23 cellular contexts compared by ENCODE assay signal in genomic region chr3:142664819-142665218, GRCh38. TPM values are rescaled to one million over a fixed set of nuclear protein-coding genes. Genes with fewer than 3 reads are reported as not detected.
DNase-seq lines count a peak whose midpoint lies in the region; ATAC-seq, FAIRE-seq and TF ChIP-seq lines count a peak whose summit lies in the region.
"Had no signal": no experiment of that assay in that cellular context is flagged by ENCODE, and none has a peak within 500 bp of the region (broad histone marks: within the 10 kb centered on the region; RNA-seq: fewer than 3 reads in every experiment).

No MANE protein-coding gene starts in this region.

- peak overlapping the region; percentile 1 for H3K27ac ChIP-seq in HUES48 (ENCODE audit: low read depth, low read length)
- peak overlapping the region; percentile 30 for H3K27ac ChIP-seq in duodenal mucosa (ENCODE audit: low read depth, low read length)
- peak overlapping the region; percentile 3 to 81 (median 46) for H3K27ac ChIP-seq in pancreas
- H3K27ac ChIP-seq in sigmoid colon, result no peak overlapping the region
- H3K27ac ChIP-seq: brain microvascular endothelial cell, prostate gland had no signal

- H3K36me3 ChIP-seq in HUES48 (ENCODE audit: control insufficient read depth, insufficient read depth, low read length) (no peaks in the 10 kb centered on the region), duodenal mucosa (ENCODE audit: control insufficient read depth in 1 of 2, insufficient read depth in 2 of 2, low read length in 2 of 2) (peaks cover 0 to 5% of the 10 kb centered on the region in 2 donors), pancreas (no peaks in the 10 kb centered on the region), sigmoid colon (no peaks in the 10 kb centered on the region)
- H3K36me3 ChIP-seq: brain microvascular endothelial cell, prostate gland had no signal

- FAIRE-seq in pancreas (lab: Jason Lieb, UNC), result no peak

- H3K27me3 ChIP-seq in HUES48 (ENCODE audit: control insufficient read depth, insufficient read depth, low read length) (no peaks in the 10 kb centered on the region), duodenal mucosa (ENCODE audit: control insufficient read depth in 1 of 2, insufficient read depth in 2 of 2, low read length in 2 of 2) (no peaks in the 10 kb centered on the region), pancreas (no peaks in the 10 kb centered on the region), sigmoid colon (no peaks in the 10 kb centered on the region)
- H3K27me3 ChIP-seq: brain microvascular endothelial cell had no signal

- WGBS in pancreas, 2 donors, result 68 to 69% methylated on average over 2 of the region's 2 CpGs
- WGBS in sigmoid colon, 2 donors, result 60 to 73% methylated on average over 2 of the region's 2 CpGs

- no peak for TF ChIP-seq POLR2A in sigmoid colon (IDR thresholded peaks at IDR 0.05)

- intact Hi-C loops in pancreas (cut with DNase I), result no loop called here
- intact Hi-C loops in sigmoid colon (cut with DNase I), result no loop called here

- no peak overlapping the region for H3K9ac ChIP-seq in HUES48 (ENCODE audit: low read depth, low read length)
- no peak overlapping the region for H3K9ac ChIP-seq in duodenal mucosa (ENCODE audit: low read depth in 1 of 2, low read length in 2 of 2)

- peak in 1 of 4 donors; percentile 24 for ATAC-seq in pancreas
- no peak for ATAC-seq in GM21723 (IDR thresholded peaks at IDR 0.05; ENCODE audit: unreplicated experiment)
- ATAC-seq: HCT116, Right ventricle myocardium inferior had no signal

- DNase-seq in NCI-H2081 treated with DMSO at 0.1 percent for 48 hours (lab: John Stamatoyannopoulos, UW) (peak; percentile 30), pancreas (no peak), sigmoid colon (no peak)
- DNase-seq in stimulated activated CD4-positive, alpha-beta T cell treated with anti-CD3 and anti-CD28 coated beads, Interleukin-12 subunit alpha, Interleukin-12 subunit beta, amount 100 ng/mL, for 4 hours, result no peak
- DNase-seq: activated B cell treated with CpG ODN at 0.5 μM for 24 hours; activated CD4-positive, alpha-beta memory T cell treated with anti-CD3 and anti-CD28 coated beads for 36 hours; activated gamma-delta T cell; brain microvascular endothelial cell; CD4-positive, alpha-beta T cell; GF-D8; KG1; midbrain; NCI-H774; nephron progenitor cell; OCI-M1; stimulated activated naive CD4-positive, alpha-beta T cell treated with Interleukin-2 at 50 U/mL for 16 hours; T1000 had no signal

- H3K4me3 ChIP-seq in HUES48 (ENCODE audit: low read depth, low read length), result peak overlapping the region; percentile 18; the same call in 1 of the 2 replicates
- no peak overlapping the region for H3K4me3 ChIP-seq in duodenal mucosa (ENCODE audit: low read depth in 1 of 2, low read length in 2 of 2)
- no peak overlapping the region for H3K4me3 ChIP-seq in pancreas
- H3K4me3 ChIP-seq in sigmoid colon, result no peak overlapping the region
- H3K4me3 ChIP-seq: prostate gland had no signal

- peaks cover 35% of the 10 kb centered on the region for H3K4me1 ChIP-seq in HUES48 (ENCODE audit: control insufficient read depth, insufficient read depth, low read length)
- peaks cover 8 to 27% of the 10 kb centered on the region in 2 donors for H3K4me1 ChIP-seq in duodenal mucosa (ENCODE audit: control insufficient read depth in 1 of 2, insufficient read depth in 2 of 2, low read length in 2 of 2)
- H3K4me1 ChIP-seq in pancreas, result peaks cover 21 to 26% (median 26%) of the 10 kb centered on the region in 3 donors
- no peaks in the 10 kb centered on the region for H3K4me1 ChIP-seq in sigmoid colon
- H3K4me1 ChIP-seq: prostate gland had no signal

- TF ChIP-seq CTCF in pancreas (IDR thresholded peaks at IDR 0.05) (no peak), sigmoid colon (IDR thresholded peaks at IDR 0.05) (no peak)

- H3K9me3 ChIP-seq in HUES48 (ENCODE audit: control insufficient read depth, insufficient read depth, low read length), result no peaks in the 10 kb centered on the region
- H3K9me3 ChIP-seq in duodenal mucosa (ENCODE audit: control insufficient read depth in 1 of 2, low read length in 2 of 2), result no peaks in the 10 kb centered on the region
- no peaks in the 10 kb centered on the region for H3K9me3 ChIP-seq in pancreas
- no peaks in the 10 kb centered on the region for H3K9me3 ChIP-seq in sigmoid colon
- H3K9me3 ChIP-seq: prostate gland had no signal

- TF ChIP-seq EP300 in sigmoid colon (IDR thresholded peaks at IDR 0.05), result no peak

RNA-seq across cellular contexts. Expression of gene TRPC1, which starts 59.0 kb away (rescaled TPM):
- total RNA-seq in pancreas (1 to 10 TPM in 5 of 6 donors, under 1 TPM in 1; 0.57 to 2.8 (median 1.3) TPM), sigmoid colon (10 to 100 TPM; 21.4 to 31.0 (median 25.5) TPM)
- polyA plus RNA-seq in pancreas (1 to 10 TPM; 1.6 to 5.0 TPM), sigmoid colon (1 to 10 TPM in 2 of 3 donors, not detected in 1; 1.1 to 1.2 TPM)

Comparison
In these comparisons a context has a peak if more than half of its experiments do, and no peak if none do; other contexts are left out.
1. H3K27ac ChIP-seq: peak in HUES48 (single experiment), duodenal mucosa (single experiment) and pancreas (4 of 4); none in sigmoid colon (0 of 4).
2. RNA of gene TRPC1, which starts 59.0 kb away (total RNA-seq): 21.4 to 31.0 TPM in sigmoid colon; 0.57 to 2.8 TPM in pancreas; every median in the first group is over 4 times any median in the second.